In genomic region chr17:29621751-29622194, GRCh38 we compare ENCODE assay signal across 1 cellular context.
TF ChIP-seq lines count a peak whose summit lies in the region.

No MANE protein-coding gene starts in this region.

TF ChIP-seq in HepG2, 621 proteins besides CTCF, POLR2A, EP300 and RAD21:
- TF ChIP-seq, protein P1, sequence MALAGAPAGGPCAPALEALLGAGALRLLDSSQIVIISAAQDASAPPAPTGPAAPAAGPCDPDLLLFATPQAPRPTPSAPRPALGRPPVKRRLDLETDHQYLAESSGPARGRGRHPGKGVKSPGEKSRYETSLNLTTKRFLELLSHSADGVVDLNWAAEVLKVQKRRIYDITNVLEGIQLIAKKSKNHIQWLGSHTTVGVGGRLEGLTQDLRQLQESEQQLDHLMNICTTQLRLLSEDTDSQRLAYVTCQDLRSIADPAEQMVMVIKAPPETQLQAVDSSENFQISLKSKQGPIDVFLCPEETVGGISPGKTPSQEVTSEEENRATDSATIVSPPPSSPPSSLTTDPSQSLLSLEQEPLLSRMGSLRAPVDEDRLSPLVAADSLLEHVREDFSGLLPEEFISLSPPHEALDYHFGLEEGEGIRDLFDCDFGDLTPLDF (CRISPR knock-in tag; IDR thresholded peaks at IDR 0.05) = no peak
- TF ChIP-seq ZNF230 (CRISPR knock-in tag; IDR thresholded peaks at IDR 0.05) (no peak), ZGPAT (CRISPR knock-in tag; IDR thresholded peaks at IDR 0.05) (no peak)
TF ChIP-seq in HepG2: peak in this region for 0.
